1 cellular context compared by ENCODE assay signal in the genomic region with DNA sequence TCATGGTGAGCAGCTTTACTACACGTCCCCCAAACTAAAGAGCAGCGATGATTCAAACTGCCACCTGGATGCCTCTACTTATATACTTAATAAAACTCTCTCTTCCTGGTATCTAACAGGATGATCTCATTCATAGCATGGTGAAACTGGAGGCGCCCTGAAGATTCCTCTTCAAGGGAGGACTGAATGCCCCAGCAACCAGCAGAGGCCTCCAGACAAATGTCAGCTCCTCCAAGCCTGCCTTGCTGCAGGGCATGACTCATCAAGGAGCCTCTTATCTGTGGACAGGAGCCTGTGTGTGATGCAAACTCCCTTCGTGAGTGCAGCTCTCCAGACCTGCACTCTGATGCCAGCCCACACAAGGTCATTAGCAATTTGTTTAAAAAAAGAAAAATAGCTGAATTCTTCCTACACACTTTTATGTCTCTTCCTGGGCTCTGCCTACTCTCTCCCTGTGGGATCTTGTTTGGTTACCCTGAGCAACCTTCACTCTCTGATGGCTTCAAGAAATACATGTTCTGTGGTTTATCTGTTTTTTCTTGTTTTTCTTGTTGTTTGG.
TF ChIP-seq lines count a peak whose summit lies in the region.

No MANE protein-coding gene starts in this region.

TF ChIP-seq in HEK293, 187 proteins besides CTCF, POLR2A, EP300 and RAD21 (continued from another document):
- TF ChIP-seq ZNF792 (tag by site-specific recombination; IDR thresholded peaks at IDR 0.05) (no peak), WT1 (tag by site-specific recombination; IDR thresholded peaks at IDR 0.05) (0 out of 2 replicates have a peak, but pooled peaks have one; percentile 17), ZNF629 (tag by site-specific recombination; IDR thresholded peaks at IDR 0.05) (peak; percentile 62), ZNF133 (tag by site-specific recombination; IDR thresholded peaks at IDR 0.05) (no peak), TRIM28 (IDR thresholded peaks at IDR 0.05; ENCODE audit: borderline replicate concordance, low read length) (no peak), HOXD13 (CRISPR knock-in tag; IDR thresholded peaks at IDR 0.05; ENCODE audit: borderline replicate concordance) (no peak)
